25 cellular contexts compared by ENCODE assay signal in the genomic region with DNA sequence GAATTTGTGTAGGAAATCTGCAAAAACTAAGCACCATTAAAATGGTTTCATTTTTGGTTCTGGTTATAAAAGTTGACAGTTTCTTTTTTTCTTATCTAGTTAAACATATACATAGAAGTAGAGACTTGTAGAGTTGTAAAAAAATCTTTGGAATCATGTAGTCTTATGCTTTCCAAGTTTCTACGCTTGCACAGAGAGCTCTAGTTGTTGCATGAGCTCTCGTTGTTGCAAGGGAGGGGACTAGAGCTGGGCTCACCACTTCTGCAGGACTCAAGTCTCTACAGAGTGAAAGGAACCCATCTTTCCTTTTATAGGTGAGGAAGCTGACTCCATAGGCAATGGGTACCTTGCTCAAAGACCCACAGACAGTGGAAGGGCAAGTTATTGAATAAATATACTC. TPM values are rescaled to one million over a fixed set of nuclear protein-coding genes. Genes with fewer than 3 reads are reported as not detected.
"Had no signal": no experiment of that assay in that cellular context is flagged by ENCODE, and none has a peak within 500 bp of the region (broad histone marks: within the 10 kb centered on the region; RNA-seq: fewer than 3 reads in every experiment).

No MANE protein-coding gene starts in this region.

- H3K9ac ChIP-seq: neural progenitor cell, parathyroid adenoma had no signal

- ATAC-seq: natural killer cell; psoas muscle; right cardiac atrium; stimulated activated effector memory CD8-positive, alpha-beta T cell treated with anti-CD3 and anti-CD28 coated beads, Interleukin-12 subunit alpha, Interleukin-12 subunit beta, amount 100 ng/mL, for 72 hours; stimulated activated naive B cell treated with anti-CD40 and anti-IgM and Interleukin-4, amounts not matched to agents 10 μg/mL and 1 μg/mL and 100 μg/mL, for 72 hours; upper lobe of right lung had no signal

- H2AFZ ChIP-seq: neural progenitor cell, parathyroid adenoma had no signal

- H3K4me2 ChIP-seq: neural progenitor cell had no signal

- H3K27ac ChIP-seq: neural progenitor cell, ovary, parathyroid adenoma, psoas muscle, right lobe of liver, sigmoid colon, stomach, suprapubic skin, testis, tibial artery, transverse colon, upper lobe of right lung, uterus had no signal

- H3K4me1 ChIP-seq: neural progenitor cell, parathyroid adenoma, psoas muscle, suprapubic skin, upper lobe of right lung had no signal

- H3K4me3 ChIP-seq: neural progenitor cell, ovary, psoas muscle, right lobe of liver, sigmoid colon, stomach, suprapubic skin, testis, tibial artery, transverse colon, upper lobe of right lung, uterus had no signal

- H3K9me3 ChIP-seq: ovary, psoas muscle, right lobe of liver, sigmoid colon, stomach, suprapubic skin, testis, tibial artery, transverse colon, upper lobe of right lung, uterus had no signal

- H3K27me3 ChIP-seq: neural progenitor cell, ovary, right lobe of liver, sigmoid colon, stomach, suprapubic skin, testis, tibial artery, transverse colon, upper lobe of right lung, uterus had no signal

- DNase-seq: natural killer cell; occipital lobe; ovary; posterior cingulate gyrus; psoas muscle; right cardiac atrium; right lobe of liver; sigmoid colon; small intestine; stimulated activated CD4-positive, alpha-beta T cell treated with anti-CD3 and anti-CD28 coated beads, Interleukin-15, amount 100 ng/mL, for 24 hours; stimulated activated CD4-positive, alpha-beta T cell treated with anti-CD3 and anti-CD28 coated beads, Interleukin-2, amount 100 ng/mL, for 24 hours; stimulated activated CD4-positive, alpha-beta T cell treated with anti-CD3 and anti-CD28 coated beads, Interleukin-2, amount 100 ng/mL, for 48 hours; stimulated activated CD4-positive, alpha-beta T cell treated with anti-CD3 and anti-CD28 coated beads, Interleukin-4, amount 100 ng/mL, for 24 hours; stimulated activated naive B cell treated with anti-CD40 and anti-IgM and Interleukin-4, amounts not matched to agents 10 μg/mL and 1 μg/mL and 100 μg/mL, for 72 hours; stimulated activated naive CD4-positive, alpha-beta T cell treated with Interleukin-2 at 50 U/mL for 16 hours; stomach; testis; tibial artery; transverse colon; upper lobe of right lung; uterus had no signal

- H3K36me3 ChIP-seq: neural progenitor cell, ovary, right lobe of liver, sigmoid colon, stomach, suprapubic skin, tibial artery, transverse colon, upper lobe of right lung, uterus had no signal

RNA-seq across cellular contexts. Expression of a gene that starts 21.6 kb away (rescaled TPM):
- total RNA-seq: natural killer cell had no signal
